In genomic region chr2:204853905-204854304, GRCh38 we compare ENCODE assay signal across 19 cellular contexts.
DNase-seq lines count a peak whose midpoint lies in the region; ATAC-seq, FAIRE-seq and TF ChIP-seq lines count a peak whose summit lies in the region.
"Had no signal": no experiment of that assay in that cellular context is flagged by ENCODE, and none has a peak within 500 bp of the region (broad histone marks: within the 10 kb centered on the region; RNA-seq: fewer than 3 reads in every experiment).

No MANE protein-coding gene starts in this region.

- no peak for DNase-seq in pancreas
- no peak for DNase-seq in NCI-H2227 (lab: John Stamatoyannopoulos, UW; ENCODE audit: unreplicated experiment)
- no peak for DNase-seq in NCI-H2171 (lab: John Stamatoyannopoulos, UW)
- no peak for DNase-seq in hepatic stellate cell (ENCODE audit: low spot score)
- DNase-seq: C1 segment of cervical spinal cord; Calu3; CD4-positive, alpha-beta memory T cell; COR-L47; DMS53; DMS79 treated with DMSO at 0.1 percent for 48 hours; GF-D8; H9 had no signal

- peak; percentile 9 for FAIRE-seq in pancreas (lab: Jason Lieb, UNC)
- FAIRE-seq: GM12891, GM18507 had no signal

- no peak for TF ChIP-seq EP300 in gastroesophageal sphincter (IDR thresholded peaks at IDR 0.05)

- H3K4me1 ChIP-seq in gastroesophageal sphincter (peaks cover 0 to 28% (median 4%) of the 10 kb centered on the region in 3 donors), pancreas (no peaks in the 10 kb centered on the region), stomach smooth muscle (ENCODE audit: control insufficient read depth, insufficient read depth, low read length) (no peaks in the 10 kb centered on the region)

- no peak for TF ChIP-seq POLR2A in gastroesophageal sphincter (IDR thresholded peaks at IDR 0.05)

- WGBS in gastroesophageal sphincter (ENCODE audit: low coverage in 1 of 2), 2 donors = 44 to 45% methylated on average over 1 of the region's 1 CpG
- WGBS in pancreas, 2 donors = 85 to 92% methylated on average over 1 of the region's 1 CpG

- peak overlapping the region; percentile 22 to 60 (median 45) for H3K27ac ChIP-seq in gastroesophageal sphincter
- no peak overlapping the region for H3K27ac ChIP-seq in pancreas
- H3K27ac ChIP-seq in stomach smooth muscle (ENCODE audit: low read length) = peak overlapping the region; percentile 46

- no peak overlapping the region for H3K9ac ChIP-seq in stomach smooth muscle (ENCODE audit: low read length in 2 of 2)

- no peak overlapping the region for H3K4me3 ChIP-seq in gastroesophageal sphincter
- H3K4me3 ChIP-seq in pancreas = no peak overlapping the region
- no peak overlapping the region for H3K4me3 ChIP-seq in stomach smooth muscle (ENCODE audit: low read length in 2 of 2)
- H3K4me3 ChIP-seq: GM23338 had no signal

- intact Hi-C loops in pancreas (cut with DNase I) = no loop called here

- no peaks in the 10 kb centered on the region for H3K9me3 ChIP-seq in gastroesophageal sphincter
- no peaks in the 10 kb centered on the region for H3K9me3 ChIP-seq in pancreas
- no peaks in the 10 kb centered on the region for H3K9me3 ChIP-seq in stomach smooth muscle (ENCODE audit: control insufficient read depth in 2 of 2, low read length in 2 of 2)

- no peak for TF ChIP-seq CTCF in gastroesophageal sphincter (IDR thresholded peaks at IDR 0.05)
- TF ChIP-seq CTCF in pancreas (IDR thresholded peaks at IDR 0.05) = no peak

- H3K36me3 ChIP-seq in gastroesophageal sphincter (no peaks in the 10 kb centered on the region), pancreas (no peaks in the 10 kb centered on the region), stomach smooth muscle (ENCODE audit: control insufficient read depth in 2 of 2, insufficient read depth in 2 of 2, low read length in 2 of 2) (no peaks in the 10 kb centered on the region)

- no peaks in the 10 kb centered on the region for H3K27me3 ChIP-seq in gastroesophageal sphincter
- no peaks in the 10 kb centered on the region for H3K27me3 ChIP-seq in pancreas
- H3K27me3 ChIP-seq in stomach smooth muscle (ENCODE audit: control insufficient read depth in 1 of 2, insufficient read depth in 2 of 2, low read length in 2 of 2) = no peaks in the 10 kb centered on the region

- ATAC-seq in gastroesophageal sphincter = no peak
- ATAC-seq in pancreas = no peak
- ATAC-seq in HG02678 (IDR thresholded peaks at IDR 0.05; ENCODE audit: unreplicated experiment) = no peak
- ATAC-seq: GM23338, HCT116 had no signal

Comparison
In these comparisons a context has a peak if more than half of its experiments do, and no peak if none do; other contexts are left out.
1. H3K27ac ChIP-seq: peak in gastroesophageal sphincter (4 of 4) and stomach smooth muscle (single experiment); none in pancreas (0 of 4).